In genomic region chr2:240560480-240561324, GRCh38 we compare ENCODE assay signal across 8 cellular contexts. TPM values are rescaled to one million over a fixed set of nuclear protein-coding genes. Genes with fewer than 3 reads are reported as not detected.
DNase-seq lines count a peak whose midpoint lies in the region; ATAC-seq lines count a peak whose summit lies in the region.

No MANE protein-coding gene starts in this region.

- peaks cover 35% of the 10 kb centered on the region for H3K36me3 Mint-ChIP-seq in effector memory CD8-positive, alpha-beta T cell (ENCODE audit: insufficient read depth)

- H3K4me3 Mint-ChIP-seq in effector memory CD8-positive, alpha-beta T cell, result peak overlapping the region; percentile 92 to 93

- no peaks in the 10 kb centered on the region for H3K27me3 Mint-ChIP-seq in effector memory CD8-positive, alpha-beta T cell

- peak overlapping the region; percentile 77 to 93 for H3K27ac Mint-ChIP-seq in effector memory CD8-positive, alpha-beta T cell

- peaks cover 60 to 64% of the 10 kb centered on the region in 2 donors for H3K4me1 Mint-ChIP-seq in effector memory CD8-positive, alpha-beta T cell (ENCODE audit: low read depth in 2 of 2)

- DNase-seq in COR-L47 (lab: John Stamatoyannopoulos, UW), result peak; percentile 88
- peak; percentile 94 for DNase-seq in HT1080 (ENCODE audit: low read depth)
- DNase-seq in NOMO-1 (lab: John Stamatoyannopoulos, UW; ENCODE audit: unreplicated experiment in 2 of 2), result peak; percentile 93 to 99
- peak; percentile 94 to 98 (median 96) for DNase-seq in activated CD8-positive, alpha-beta memory T cell treated with anti-CD3 and anti-CD28 coated beads for 48 hours (ENCODE audit: low read depth in 2 of 3, low spot score in 2 of 3)
- peak; percentile 99 to 100 (median 99) for DNase-seq in effector memory CD8-positive, alpha-beta T cell
- DNase-seq in mesenteric fat pad (ENCODE audit: low spot score), result peak; percentile 100
- DNase-seq in stimulated activated CD8-positive, alpha-beta memory T cell treated with anti-CD3 and anti-CD28 coated beads, Interleukin-15, amount 100 ng/mL, for 1 hour (ENCODE audit: low read depth), result peak; percentile 100

- H3K9me3 Mint-ChIP-seq in effector memory CD8-positive, alpha-beta T cell, result no peaks in the 10 kb centered on the region

- ATAC-seq in GM21360 (IDR thresholded peaks at IDR 0.05; ENCODE audit: unreplicated experiment), result peak; percentile 56
- peak; percentile 55 for ATAC-seq in effector memory CD8-positive, alpha-beta T cell (replicated peaks)

RNA-seq across cellular contexts. Expression of gene DUSP28, which starts 0.5 kb away (rescaled TPM):
- total RNA-seq in HT1080 (2014; rRNA removed; shearing (Covaris generic)), result 3.6 and 4.9 TPM in 2 replicates
- polyA plus RNA-seq in HT1080 (2015; cell fraction: cytosol; rRNA removed), result 4.3 and 5.4 TPM in 2 replicates
- 4.9 and 6.0 TPM in 2 replicates for polyA plus RNA-seq in HT1080 (2015; cell fraction: nucleus; rRNA removed)
- 3.8 TPM for total RNA-seq in mesenteric fat pad

RNA-seq across cellular contexts. Expression of gene ANKMY1, which starts 2.9 kb away (rescaled TPM):
- total RNA-seq in HT1080 (2014; rRNA removed; shearing (Covaris generic)), result 5.9 and 6.0 TPM in 2 replicates
- polyA plus RNA-seq in HT1080 (2015; cell fraction: cytosol; rRNA removed), result 7.0 and 8.3 TPM in 2 replicates
- polyA plus RNA-seq in HT1080 (2015; cell fraction: nucleus; rRNA removed), result 19.7 and 23.9 TPM in 2 replicates
- total RNA-seq in mesenteric fat pad, result 11.4 TPM

RNA-seq across cellular contexts. Expression of gene RNPEPL1, which starts 7.6 kb away (rescaled TPM):
- 19.2 and 23.6 TPM in 2 replicates for total RNA-seq in HT1080 (2014; rRNA removed; shearing (Covaris generic))
- polyA plus RNA-seq in HT1080 (2015; cell fraction: cytosol; rRNA removed), result 63.9 and 66.6 TPM in 2 replicates
- polyA plus RNA-seq in HT1080 (2015; cell fraction: nucleus; rRNA removed), result 52.2 and 65.4 TPM in 2 replicates
- total RNA-seq in mesenteric fat pad, result 69.9 TPM

RNA-seq across cellular contexts. Expression of gene CAPN10, which starts 25.8 kb away (rescaled TPM):
- 31.2 and 37.9 TPM in 2 replicates for total RNA-seq in HT1080 (2014; rRNA removed; shearing (Covaris generic))
- polyA plus RNA-seq in HT1080 (2015; cell fraction: cytosol; rRNA removed), result 12.7 and 15.9 TPM in 2 replicates
- 58.4 and 63.9 TPM in 2 replicates for polyA plus RNA-seq in HT1080 (2015; cell fraction: nucleus; rRNA removed)
- 18.2 TPM for total RNA-seq in mesenteric fat pad

Comparison
In these comparisons a context has a peak if more than half of its experiments do, and no peak if none do; other contexts are left out.
1. Peak in every context shown above with its lines: DNase-seq and ATAC-seq.